Comparison of ENCODE assay signal across 24 cellular contexts in genomic region chr4:189228726-189229125, GRCh38.
"Had no signal": no experiment of that assay in that cellular context is flagged by ENCODE, and none has a peak within 500 bp of the region (broad histone marks: within the 10 kb centered on the region; RNA-seq: fewer than 3 reads in every experiment).

No MANE protein-coding gene starts in this region.

- H3K9me3 Mint-ChIP-seq: dendritic cell treated with granulocyte-macrophage colony-stimulating factor and Interleukin-4, amounts not matched to agents 40 ng/mL and 50 ng/mL, for 4 days; effector memory CD8-positive, alpha-beta T cell had no signal

- H3K36me3 ChIP-seq: colonic mucosa, esophagus muscularis mucosa, esophagus squamous epithelium, gastrocnemius medialis, gastroesophageal sphincter, heart left ventricle, heart right ventricle had no signal

- H3K4me3 ChIP-seq: colonic mucosa, coronary artery, dorsolateral prefrontal cortex, esophagus muscularis mucosa, esophagus squamous epithelium, gastrocnemius medialis, gastroesophageal sphincter, heart left ventricle, heart right ventricle had no signal

- H3K27me3 ChIP-seq: colonic mucosa, esophagus muscularis mucosa, esophagus squamous epithelium, foreskin keratinocyte, gastrocnemius medialis, gastroesophageal sphincter, heart left ventricle, heart right ventricle had no signal

- H3K27ac Mint-ChIP-seq: dendritic cell treated with granulocyte-macrophage colony-stimulating factor and Interleukin-4, amounts not matched to agents 40 ng/mL and 50 ng/mL, for 4 days; effector memory CD8-positive, alpha-beta T cell; endodermal cell had no signal

- H3K27me3 Mint-ChIP-seq: dendritic cell treated with granulocyte-macrophage colony-stimulating factor and Interleukin-4, amounts not matched to agents 40 ng/mL and 50 ng/mL, for 4 days; effector memory CD8-positive, alpha-beta T cell had no signal

- H3K4me1 ChIP-seq: colonic mucosa, foreskin keratinocyte, gastrocnemius medialis, gastroesophageal sphincter, heart left ventricle, heart right ventricle had no signal

- H3K9me3 ChIP-seq: colonic mucosa, esophagus muscularis mucosa, esophagus squamous epithelium, gastrocnemius medialis, gastroesophageal sphincter, heart left ventricle had no signal

- DNase-seq: colonic mucosa; cortex of kidney; dermis blood vessel endothelial cell; dorsolateral prefrontal cortex; effector CD4-positive, alpha-beta T cell; effector CD8-positive, alpha-beta T cell; effector memory CD4-positive, alpha-beta T cell; effector memory CD8-positive, alpha-beta T cell; endodermal cell; erythroblast; esophagus squamous epithelium; foreskin fibroblast; foreskin keratinocyte; foreskin melanocyte; gastrocnemius medialis; glutamatergic neuron; head of caudate nucleus; heart left ventricle; heart right ventricle had no signal

- H3K4me1 Mint-ChIP-seq: endodermal cell had no signal

- H3K27ac ChIP-seq: colonic mucosa, coronary artery, dorsolateral prefrontal cortex, epithelial cell of prostate, esophagus muscularis mucosa, esophagus squamous epithelium, foreskin keratinocyte, gastrocnemius medialis, gastroesophageal sphincter, heart left ventricle, heart right ventricle had no signal

- ATAC-seq: effector memory CD8-positive, alpha-beta T cell; foreskin keratinocyte; gastrocnemius medialis; gastroesophageal sphincter; heart left ventricle; heart right ventricle had no signal

- H3K4me3 Mint-ChIP-seq: dendritic cell treated with granulocyte-macrophage colony-stimulating factor and Interleukin-4, amounts not matched to agents 40 ng/mL and 50 ng/mL, for 4 days; effector memory CD8-positive, alpha-beta T cell; endodermal cell had no signal
